Comparison of ENCODE assay signal across 1 cellular context in genomic region chr2:47072018-47072691, GRCh38.
TF ChIP-seq lines count a peak whose summit lies in the region.

No MANE protein-coding gene starts in this region.

TF ChIP-seq in SK-N-SH, 30 proteins besides CTCF, POLR2A, EP300 and RAD21 (continued from another document):
- TF ChIP-seq, protein P1, sequence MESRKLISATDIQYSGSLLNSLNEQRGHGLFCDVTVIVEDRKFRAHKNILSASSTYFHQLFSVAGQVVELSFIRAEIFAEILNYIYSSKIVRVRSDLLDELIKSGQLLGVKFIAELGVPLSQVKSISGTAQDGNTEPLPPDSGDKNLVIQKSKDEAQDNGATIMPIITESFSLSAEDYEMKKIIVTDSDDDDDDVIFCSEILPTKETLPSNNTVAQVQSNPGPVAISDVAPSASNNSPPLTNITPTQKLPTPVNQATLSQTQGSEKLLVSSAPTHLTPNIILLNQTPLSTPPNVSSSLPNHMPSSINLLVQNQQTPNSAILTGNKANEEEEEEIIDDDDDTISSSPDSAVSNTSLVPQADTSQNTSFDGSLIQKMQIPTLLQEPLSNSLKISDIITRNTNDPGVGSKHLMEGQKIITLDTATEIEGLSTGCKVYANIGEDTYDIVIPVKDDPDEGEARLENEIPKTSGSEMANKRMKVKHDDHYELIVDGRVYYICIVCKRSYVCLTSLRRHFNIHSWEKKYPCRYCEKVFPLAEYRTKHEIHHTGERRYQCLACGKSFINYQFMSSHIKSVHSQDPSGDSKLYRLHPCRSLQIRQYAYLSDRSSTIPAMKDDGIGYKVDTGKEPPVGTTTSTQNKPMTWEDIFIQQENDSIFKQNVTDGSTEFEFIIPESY (IDR thresholded peaks at IDR 0.05; ENCODE audit: borderline replicate concordance, low read depth) = no peak
- no peak for TF ChIP-seq EZH2phosphoT487 (IDR thresholded peaks at IDR 0.05; ENCODE audit: borderline replicate concordance, low read depth)
- peak; percentile 28 for TF ChIP-seq POLR2AphosphoS5 (IDR thresholded peaks at IDR 0.05; ENCODE audit: low read depth, low read length)
- TF ChIP-seq TCF12 (IDR thresholded peaks at IDR 0.05) = peak; percentile 78
- no peak for TF ChIP-seq JUND (IDR thresholded peaks at IDR 0.05)
